ENCODE assay signal across 1 cellular context in genomic region chr20:31515072-31515774, GRCh38.
TF ChIP-seq lines count a peak whose summit lies in the region.

No MANE protein-coding gene starts in this region.

TF ChIP-seq in K562, 482 proteins besides CTCF, POLR2A, EP300 and RAD21:
- no peak for TF ChIP-seq RFX7 (CRISPR knock-in tag; IDR thresholded peaks at IDR 0.05)
- TF ChIP-seq ZNF431 (CRISPR knock-in tag; IDR thresholded peaks at IDR 0.05), result peak; percentile 4; the same call in 1 of the 2 replicates
TF ChIP-seq in K562: peak in this region for 1.
